Comparison of ENCODE assay signal across 19 cellular contexts in the genomic region with DNA sequence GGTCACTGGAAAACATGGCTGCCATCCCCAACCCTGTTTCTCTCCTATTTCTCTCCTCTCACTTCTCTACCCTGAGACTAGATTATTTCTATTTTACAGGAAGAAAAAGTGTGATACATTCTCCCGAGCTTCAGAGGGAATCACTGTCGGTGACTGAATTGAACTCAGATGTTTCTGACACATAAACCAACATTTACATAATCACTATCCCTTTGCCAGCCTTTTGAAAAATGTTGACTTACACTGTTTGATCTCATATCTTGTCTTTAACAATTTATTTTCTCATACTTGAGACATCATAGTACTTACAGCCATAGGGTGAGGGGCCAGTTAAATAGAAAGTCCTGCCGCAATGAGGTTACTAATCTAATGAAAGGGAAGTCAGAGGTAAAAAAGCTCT. TPM values are rescaled to one million over a fixed set of nuclear protein-coding genes. Genes with fewer than 3 reads are reported as not detected.
DNase-seq lines count a peak whose midpoint lies in the region; ATAC-seq and TF ChIP-seq lines count a peak whose summit lies in the region.
"Had no signal": no experiment of that assay in that cellular context is flagged by ENCODE, and none has a peak within 500 bp of the region (broad histone marks: within the 10 kb centered on the region; RNA-seq: fewer than 3 reads in every experiment).

No MANE protein-coding gene starts in this region.

- no peak overlapping the region for H3K4ac ChIP-seq in IMR-90 (ENCODE audit: low read depth, low read length)

- H3K4me1 ChIP-seq in IMR-90 (ENCODE audit: control insufficient read depth, insufficient read depth, low read length) (peaks cover 17% of the 10 kb centered on the region), parathyroid adenoma (peaks cover 34% of the 10 kb centered on the region)

- BruUV-seq in IMR-90 (replicated peaks; lab: Mats Ljungman, UMichigan) = no TSS peak

- WGBS in IMR-90 (ENCODE audit: extremely low coverage in 2 of 2, insufficient read length in 1 of 2), 2 experiments = no CpG with 5 or more reads among the region's 3 CpGs
- 68 to 72% methylated on average over 3 of the region's 3 CpGs for WGBS in lower leg skin, 2 donors

- H2AFZ ChIP-seq in IMR-90 (replicated peaks; ENCODE audit: low read length, poor library complexity) = no peak overlapping the region
- peak overlapping the region; percentile 23 for H2AFZ ChIP-seq in parathyroid adenoma

- no peaks in the 10 kb centered on the region for H3K27me3 Mint-ChIP-seq in CD14-positive monocyte (ENCODE audit: low read depth in 3 of 3)

- no peak overlapping the region for H3K56ac ChIP-seq in IMR-90 (ENCODE audit: extremely low read depth, insufficient read depth, low read length)

- H3K9me3 Mint-ChIP-seq in CD14-positive monocyte = no peaks in the 10 kb centered on the region
- H3K9me3 Mint-ChIP-seq: CD4-positive, CD25-positive, alpha-beta regulatory T cell; CD8-positive, alpha-beta T cell had no signal

- H3K9ac ChIP-seq in IMR-90 (ENCODE audit: low read depth, low read length) (no peak overlapping the region), parathyroid adenoma (no peak overlapping the region)

- H4K20me1 ChIP-seq in IMR-90 (ENCODE audit: insufficient read depth, low read length) = peaks cover 4% of the 10 kb centered on the region; the same call in 1 of the 2 replicates

- no peak overlapping the region for H2BK120ac ChIP-seq in IMR-90 (ENCODE audit: low read depth, low read length)

- no peak overlapping the region for H4K8ac ChIP-seq in IMR-90 (ENCODE audit: low read depth in 2 of 2, low read length in 2 of 2)

- H3K27ac Mint-ChIP-seq in CD14-positive monocyte = peak overlapping the region; percentile 37 to 96 (median 85)
- H3K27ac Mint-ChIP-seq: CD4-positive, CD25-positive, alpha-beta regulatory T cell; CD8-positive, alpha-beta T cell had no signal

- H3K4me3 ChIP-seq in IMR-90 (ENCODE audit: insufficient read depth, low read depth, low read length) (no peak overlapping the region), parathyroid adenoma (ENCODE audit: low read depth, low read length) (no peak overlapping the region), lower leg skin (ENCODE audit: low read depth, poor library complexity, severe bottlenecking) (no peak overlapping the region)
- H3K4me3 ChIP-seq: A549 had no signal

- TF ChIP-seq RAD21 in IMR-90 (IDR thresholded peaks at IDR 0.05; ENCODE audit: low read length) = no peak

- POLR2A ChIA-PET in IMR-90 (lab: Charles Lee; ENCODE audit: unreplicated experiment) = no interaction called here

- no peak overlapping the region for H3K4me3 Mint-ChIP-seq in CD14-positive monocyte
- H3K4me3 Mint-ChIP-seq: CD4-positive, CD25-positive, alpha-beta regulatory T cell; CD8-positive, alpha-beta T cell had no signal

- H3K9me1 ChIP-seq in IMR-90 (ENCODE audit: insufficient read depth, low read length) = peaks cover 25% of the 10 kb centered on the region

- peaks cover 0 to 29% of the 10 kb centered on the region in 2 experiments; a peak in 2 of 4 replicates for H3K79me1 ChIP-seq in IMR-90 (ENCODE audit: low read depth in 1 of 2, low read length in 2 of 2)

- H3K79me2 ChIP-seq in parathyroid adenoma = no peaks in the 10 kb centered on the region

- H3K27me3 ChIP-seq in IMR-90 (ENCODE audit: control insufficient read depth, insufficient read depth, low read length) (no peaks in the 10 kb centered on the region), parathyroid adenoma (ENCODE audit: control insufficient read depth, insufficient read depth, low read length) (no peaks in the 10 kb centered on the region)

- H3K18ac ChIP-seq in IMR-90 (ENCODE audit: low read depth, low read length) = no peak overlapping the region

- H4K91ac ChIP-seq in IMR-90 (ENCODE audit: insufficient read depth, low read depth, low read length) = no peak overlapping the region

- H3K36me3 ChIP-seq in IMR-90 (ENCODE audit: control insufficient read depth, insufficient read depth, low read length) (no peaks in the 10 kb centered on the region), parathyroid adenoma (ENCODE audit: control insufficient read depth, insufficient read depth, low read length) (no peaks in the 10 kb centered on the region)

- H2AK9ac ChIP-seq in IMR-90 (replicated peaks; ENCODE audit: low read depth, low read length, poor library complexity) = no peak overlapping the region

- H3K27ac ChIP-seq in IMR-90 (ENCODE audit: insufficient read depth, low read length) (no peak overlapping the region), parathyroid adenoma (peak overlapping the region; percentile 12)

- no peaks in the 10 kb centered on the region for H3K9me3 ChIP-seq in IMR-90 (ENCODE audit: control insufficient read depth, insufficient read depth, low read length)
- H3K9me3 ChIP-seq in parathyroid adenoma (ENCODE audit: control insufficient read depth, low read length) = no peaks in the 10 kb centered on the region
- H3K9me3 ChIP-seq: A549, Caco-2 had no signal

- 0 out of 2 replicates have a peak overlapping the region, but pooled peaks have one; percentile 5 for H2BK20ac ChIP-seq in IMR-90 (ENCODE audit: low read depth, low read length)

- H2BK5ac ChIP-seq in IMR-90 (ENCODE audit: low read depth, low read length, poor library complexity, severe bottlenecking) = no peak overlapping the region

- TF ChIP-seq CTCF in CD14-positive monocyte (IDR thresholded peaks at IDR 0.05) (no peak), IMR-90 (conservative IDR thresholded peaks at IDR 0.05; ENCODE audit: low read depth, low read length) (no peak), parathyroid adenoma (IDR thresholded peaks at IDR 0.05) (no peak), lower leg skin (IDR thresholded peaks at IDR 0.05) (no peak)

- no peak overlapping the region for H3K23ac ChIP-seq in IMR-90 (ENCODE audit: low read depth, low read length)

- H3K4me2 ChIP-seq in IMR-90 (ENCODE audit: low read depth, low read length) (no peak overlapping the region), parathyroid adenoma (ENCODE audit: low read length) (no peak overlapping the region)
- H3K4me2 ChIP-seq: A549 had no signal

- CTCF ChIA-PET in IMR-90 (lab: Yijun Ruan, JAX) = no interaction called here

- H2AK5ac ChIP-seq in IMR-90 (ENCODE audit: low read depth, low read length) = no peak overlapping the region

- in situ Hi-C loops in IMR-90 (cut with MboI; ENCODE audit: low sequenced_read_pairs) = no loop called here

- TF ChIP-seq POLR2A in IMR-90 (IDR thresholded peaks at IDR 0.05; ENCODE audit: low read depth, low read length) = no peak
- no peak for TF ChIP-seq POLR2A in lower leg skin (IDR thresholded peaks at IDR 0.05)

- no peak for ATAC-seq in IMR-90 (ENCODE audit: low read depth)
- ATAC-seq: A549; CD8-positive, alpha-beta T cell had no signal

- DNase-seq in CD14-positive monocyte (ENCODE audit: low spot score) (no peak), IMR-90 (no peak), fibroblast of peridontal ligament (ENCODE audit: extremely low read depth) (peak; percentile 37), lower leg skin (ENCODE audit: low spot score in 2 of 2) (no peak), SHP77 treated with DMSO at 0.1 percent for 48 hours (lab: John Stamatoyannopoulos, UW) (no peak)
- no peak for DNase-seq in activated CD8-positive, alpha-beta memory T cell treated with anti-CD3 and anti-CD28 coated beads for 24 hours
- DNase-seq: 8988T; ACHN; AML-193; C1 segment of cervical spinal cord; CD4-positive, CD25-positive, alpha-beta regulatory T cell; CD8-positive, alpha-beta T cell; DMS153; DND-41; H7; HCEC 1CT had no signal

- intact Hi-C loops in CD14-positive monocyte (cut with micrococcal nuclease) = no loop called here
- intact Hi-C loops in IMR-90 (cut with micrococcal nuclease) = no loop called here
- intact Hi-C loops in lower leg skin (cut with DNase I; ENCODE audit: low total_unique reads) = no loop called here

- dilution Hi-C loops in IMR-90 (cut with HindIII; ENCODE audit: low sequenced_read_pairs, unreplicated experiment) = no loop called here

- no peak overlapping the region for H4K5ac ChIP-seq in IMR-90 (ENCODE audit: low read depth, low read length)

- H3K14ac ChIP-seq in IMR-90 (replicated peaks; ENCODE audit: low read depth, low read length) = no peak overlapping the region

- H3K36me3 Mint-ChIP-seq in CD14-positive monocyte = no peaks in the 10 kb centered on the region
- H3K36me3 Mint-ChIP-seq: CD4-positive, CD25-positive, alpha-beta regulatory T cell; CD8-positive, alpha-beta T cell had no signal

- no peak overlapping the region for H2BK15ac ChIP-seq in IMR-90 (ENCODE audit: low read depth, low read length)

- H3K4me1 Mint-ChIP-seq in CD14-positive monocyte = peaks cover 37% of the 10 kb centered on the region
- H3K4me1 Mint-ChIP-seq: CD4-positive, CD25-positive, alpha-beta regulatory T cell had no signal

TF ChIP-seq in IMR-90, 13 proteins besides CTCF, POLR2A, EP300 and RAD21:
- TF ChIP-seq BHLHE40 (IDR thresholded peaks at IDR 0.05; ENCODE audit: low read depth, low read length) (no peak), CHD1 (IDR thresholded peaks at IDR 0.05; ENCODE audit: low read depth, low read length) (no peak), MXI1 (IDR thresholded peaks at IDR 0.05; ENCODE audit: borderline replicate concordance, low read depth, low read length) (no peak), NFE2L2 (IDR thresholded peaks at IDR 0.05; ENCODE audit: low read depth, low read length) (no peak), RCOR1 (IDR thresholded peaks at IDR 0.05; ENCODE audit: insufficient replicate concordance, low read length) (no peak), FOS (IDR thresholded peaks at IDR 0.05; ENCODE audit: low read depth, low read length) (no peak), SMC3 (IDR thresholded peaks at IDR 0.05; ENCODE audit: low read depth, low read length) (no peak), RFX5 (IDR thresholded peaks at IDR 0.05; ENCODE audit: low read depth, low read length) (no peak), MAFK (IDR thresholded peaks at IDR 0.05; ENCODE audit: low read depth, low read length) (no peak), CEBPB (IDR thresholded peaks at IDR 0.05; ENCODE audit: low read depth, low read length) (no peak)
- TF ChIP-seq, protein P1, sequence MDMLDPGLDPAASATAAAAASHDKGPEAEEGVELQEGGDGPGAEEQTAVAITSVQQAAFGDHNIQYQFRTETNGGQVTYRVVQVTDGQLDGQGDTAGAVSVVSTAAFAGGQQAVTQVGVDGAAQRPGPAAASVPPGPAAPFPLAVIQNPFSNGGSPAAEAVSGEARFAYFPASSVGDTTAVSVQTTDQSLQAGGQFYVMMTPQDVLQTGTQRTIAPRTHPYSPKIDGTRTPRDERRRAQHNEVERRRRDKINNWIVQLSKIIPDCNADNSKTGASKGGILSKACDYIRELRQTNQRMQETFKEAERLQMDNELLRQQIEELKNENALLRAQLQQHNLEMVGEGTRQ (IDR thresholded peaks at IDR 0.05; ENCODE audit: low read depth, low read length) = no peak

RNA-seq across cellular contexts. Expression of a gene that starts 25.1 kb away (rescaled TPM):
- polyA plus RNA-seq in CD14-positive monocyte (100 to 1,000 TPM; 225 to 245 TPM), IMR-90 (2012; rRNA removed) (53.9 and 73.6 TPM in 2 replicates)
- total RNA-seq in IMR-90 (2012; rRNA removed) (70.6 and 191 TPM in 2 replicates), lower leg skin (100 to 1,000 TPM; 174 to 293 (median 213) TPM)
- polyA plus RNA-seq in IMR-90 (2012; cell fraction: cytosol; rRNA removed) = 132 and 188 TPM in 2 replicates
- polyA plus RNA-seq in IMR-90 (2012; cell fraction: nucleus; rRNA removed; ENCODE audit: low replicate concordance) = 79.4 and 83.1 TPM in 2 replicates
